ENCODE assay signal across 18 cellular contexts in the genomic region with DNA sequence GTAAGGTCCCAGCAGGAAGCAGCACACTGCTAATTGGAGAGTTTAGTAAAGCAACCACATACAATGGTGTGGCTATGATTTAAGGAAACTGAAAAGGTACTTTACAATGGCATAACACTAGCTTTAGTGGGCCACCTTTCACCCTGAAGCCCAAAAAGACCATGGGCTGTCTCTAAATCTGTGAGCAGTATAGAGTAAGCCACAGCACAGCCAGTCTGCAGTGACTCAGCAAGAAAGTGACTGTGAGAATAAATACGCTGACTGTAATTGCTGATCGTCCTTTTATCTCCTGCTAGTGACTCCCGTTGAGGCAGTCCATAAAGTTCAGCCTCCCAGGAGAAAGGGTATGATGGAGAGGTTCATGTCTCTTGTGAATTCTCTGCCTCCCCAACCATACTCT.
A peak's percentile ranks its signal among the peaks of the same experiment; 100 is the strongest.
DNase-seq lines count a peak whose midpoint lies in the region; ATAC-seq, FAIRE-seq and TF ChIP-seq lines count a peak whose summit lies in the region.
"Had no signal": no experiment of that assay in that cellular context is flagged by ENCODE, and none has a peak within 500 bp of the region (broad histone marks: within the 10 kb centered on the region; RNA-seq: fewer than 3 reads in every experiment).

No MANE protein-coding gene starts in this region.

- H3K27ac ChIP-seq in A549 = peak overlapping the region; percentile 43 to 54
- H3K27ac ChIP-seq in HUES48 (ENCODE audit: low read depth, low read length) = peak overlapping the region; percentile 63
- H3K27ac ChIP-seq in iPS-20b (ENCODE audit: low read length) = peak overlapping the region; percentile 52
- H3K27ac ChIP-seq in effector memory CD4-positive, alpha-beta T cell (ENCODE audit: insufficient read depth, low read length, poor library complexity, severe bottlenecking) = no peak overlapping the region
- H3K27ac ChIP-seq in trophoblast cell (ENCODE audit: low read depth, low read length) = no peak overlapping the region
- H3K27ac ChIP-seq: body of pancreas, upper lobe of left lung had no signal

- POLR2A ChIA-PET in A549 (lab: Yijun Ruan, JAX) = no interaction called here

- in situ Hi-C loops in SK-MEL-5 (cut with HindIII; ENCODE audit: low pct_unique_long_range_greater_than_20kb, low sequenced_read_pairs) = no loop called here

- peak; percentile 64 to 73; a peak in 5 of 6 replicates for ATAC-seq in A549
- ATAC-seq: body of pancreas; stimulated activated memory B cell treated with anti-CD40 and anti-IgM and Interleukin-4, amounts not matched to agents 10 μg/mL and 1 μg/mL and 100 μg/mL, for 72 hours had no signal

- H3K27me3 ChIP-seq in HUES48 (ENCODE audit: control insufficient read depth, insufficient read depth, low read length) (no peaks in the 10 kb centered on the region), iPS-20b (ENCODE audit: insufficient read depth, low read length) (no peaks in the 10 kb centered on the region), trophoblast cell (ENCODE audit: insufficient read depth, low read length) (no peaks in the 10 kb centered on the region)
- no peaks in the 10 kb centered on the region for H3K27me3 ChIP-seq in effector memory CD4-positive, alpha-beta T cell (replicated peaks; ENCODE audit: control insufficient read depth, insufficient read depth, low read length, poor library complexity, severe bottlenecking)
- H3K27me3 ChIP-seq: body of pancreas, upper lobe of left lung had no signal

- 6% methylated on average over 3 of the region's 3 CpGs for WGBS in A549 (ENCODE audit: missing lambda C conversion rate)
- no CpG with 5 or more reads among the region's 3 CpGs for WGBS in trophoblast cell (ENCODE audit: extremely low coverage, insufficient coverage, insufficient read length)

- no peak for FAIRE-seq in A549 (lab: Jason Lieb, UNC)

- H3K18ac ChIP-seq in trophoblast cell (ENCODE audit: low read length) = no peak overlapping the region

- no peak overlapping the region for H3K14ac ChIP-seq in trophoblast cell (ENCODE audit: low read length)

- H2BK120ac ChIP-seq in trophoblast cell (ENCODE audit: insufficient read depth, low read length, poor library complexity) = no peak overlapping the region

- no peak overlapping the region for H2AFZ ChIP-seq in trophoblast cell (ENCODE audit: insufficient read depth, low read length, poor library complexity)

- no peak overlapping the region for H4K91ac ChIP-seq in trophoblast cell (ENCODE audit: low read depth, low read length)

- peak in 1 of 2 experiments; percentile 41 for DNase-seq in A549 (ENCODE audit: low read depth in 1 of 2, low spot score in 1 of 2)
- peak; percentile 34 for DNase-seq in SK-MEL-5 (ENCODE audit: low read depth, low spot score)
- DNase-seq in effector memory CD4-positive, alpha-beta T cell = no peak
- DNase-seq in T1000 (lab: John Stamatoyannopoulos, UW) = no peak
- DNase-seq in SIG-M5 treated with dmso at 0.1 percent for 504 hours (lab: John Stamatoyannopoulos, UW; ENCODE audit: unreplicated experiment) = no peak
- DNase-seq in trophoblast cell = no peak
- DNase-seq: activated CD4-positive, CD25-positive, alpha-beta regulatory T cell treated with anti-CD3 and anti-CD28 coated beads, Interleukin-2, amount 50 U/mL, for 72 hours; activated naive CD4-positive, alpha-beta T cell; body of pancreas; Caco-2; MV-4-11; NCI-H2171; T-helper 1 cell; upper lobe of left lung had no signal

- H4K12ac ChIP-seq in trophoblast cell (ENCODE audit: low read depth, low read length) = no peak overlapping the region

- H3K79me2 ChIP-seq in trophoblast cell (ENCODE audit: control insufficient read depth, insufficient read depth, low read length, poor library complexity) = no peaks in the 10 kb centered on the region

- H2BK12ac ChIP-seq in trophoblast cell (ENCODE audit: low read length) = no peak overlapping the region

- CTCF ChIA-PET in A549 (lab: Yijun Ruan, JAX) = no interaction called here

- no peak overlapping the region for H2BK5ac ChIP-seq in trophoblast cell (ENCODE audit: low read depth, low read length, poor library complexity)

- H3K9me3 ChIP-seq in A549 (no peaks in the 10 kb centered on the region), HUES48 (ENCODE audit: control insufficient read depth, insufficient read depth, low read length) (no peaks in the 10 kb centered on the region), iPS-20b (ENCODE audit: insufficient read depth, low read depth, low read length) (no peaks in the 10 kb centered on the region), trophoblast cell (ENCODE audit: insufficient read depth, low read depth, low read length) (no peaks in the 10 kb centered on the region)
- peaks cover 5% of the 10 kb centered on the region for H3K9me3 ChIP-seq in effector memory CD4-positive, alpha-beta T cell (ENCODE audit: control insufficient read depth, low read length)
- H3K9me3 ChIP-seq: body of pancreas, Caco-2, upper lobe of left lung had no signal

- no peak overlapping the region for H3K4ac ChIP-seq in trophoblast cell (ENCODE audit: low read depth, low read length)

- H3K36me3 ChIP-seq in HUES48 (ENCODE audit: control insufficient read depth, insufficient read depth, low read length) (no peaks in the 10 kb centered on the region), iPS-20b (ENCODE audit: insufficient read depth, low read depth, low read length) (no peaks in the 10 kb centered on the region), trophoblast cell (ENCODE audit: control insufficient read depth in 1 of 2, insufficient read depth in 2 of 2, low read length in 2 of 2) (no peaks in the 10 kb centered on the region)
- no peaks in the 10 kb centered on the region for H3K36me3 ChIP-seq in effector memory CD4-positive, alpha-beta T cell (ENCODE audit: control insufficient read depth, insufficient read depth, low read length)
- H3K36me3 ChIP-seq: upper lobe of left lung had no signal

- H3K23ac ChIP-seq in trophoblast cell (ENCODE audit: low read length) = no peak overlapping the region

- peaks cover 5% of the 10 kb centered on the region; the same call in 1 of the 3 replicates for H3K4me1 ChIP-seq in A549
- peaks cover 22% of the 10 kb centered on the region for H3K4me1 ChIP-seq in HUES48 (ENCODE audit: control insufficient read depth, insufficient read depth, low read length)
- H3K4me1 ChIP-seq in iPS-20b (ENCODE audit: insufficient read depth, low read length) = peaks cover 14% of the 10 kb centered on the region; the same call in 1 of the 2 replicates
- no peaks in the 10 kb centered on the region for H3K4me1 ChIP-seq in effector memory CD4-positive, alpha-beta T cell (ENCODE audit: control insufficient read depth, insufficient read depth, low read length, poor library complexity, severe bottlenecking)
- no peaks in the 10 kb centered on the region for H3K4me1 ChIP-seq in trophoblast cell (ENCODE audit: control insufficient read depth in 1 of 2, insufficient read depth in 2 of 2, low read length in 2 of 2)
- H3K4me1 ChIP-seq: upper lobe of left lung had no signal

- no peak for TF ChIP-seq POLR2A in A549 (IDR thresholded peaks at IDR 0.05; ENCODE audit: low read length)

- H3K9ac ChIP-seq in HUES48 (ENCODE audit: low read depth, low read length) (peak overlapping the region; percentile 26; the same call in 1 of the 2 replicates), iPS-20b (ENCODE audit: low read depth, low read length) (no peak overlapping the region; the same call in 1 of the 2 replicates), trophoblast cell (ENCODE audit: low read length) (no peak overlapping the region)

- TF ChIP-seq CTCF in A549 (IDR thresholded peaks at IDR 0.05) = no peak

- no peak overlapping the region for H2AK5ac ChIP-seq in trophoblast cell (ENCODE audit: low read length)

- H3K4me3 ChIP-seq in A549 = no peak overlapping the region
- no peak overlapping the region for H3K4me3 ChIP-seq in HUES48 (ENCODE audit: low read depth, low read length)
- no peak overlapping the region for H3K4me3 ChIP-seq in iPS-20b (ENCODE audit: low read length)
- H3K4me3 ChIP-seq in effector memory CD4-positive, alpha-beta T cell (ENCODE audit: insufficient read depth, low read depth, low read length, poor library complexity, severe bottlenecking) = no peak overlapping the region
- H3K4me3 ChIP-seq in trophoblast cell (ENCODE audit: low read depth, low read length) = no peak overlapping the region
- H3K4me3 ChIP-seq: body of pancreas, lung, upper lobe of left lung had no signal

- no peaks in the 10 kb centered on the region for H3K79me1 ChIP-seq in trophoblast cell (ENCODE audit: low read length)

- no peak overlapping the region for H4K8ac ChIP-seq in trophoblast cell (ENCODE audit: low read depth, low read length)

- no peak for TF ChIP-seq RAD21 in A549 (conservative IDR thresholded peaks at IDR 0.05 in 1 of 2, IDR thresholded peaks at IDR 0.05 in 1 of 2)

- no peak for TF ChIP-seq EP300 in A549 (IDR thresholded peaks at IDR 0.05)

- H3K4me2 ChIP-seq in A549 (peak overlapping the region; percentile 55), trophoblast cell (ENCODE audit: low read length) (no peak overlapping the region)

TF ChIP-seq in A549, 52 proteins besides CTCF, POLR2A, EP300 and RAD21:
- TF ChIP-seq ZNF302 (CRISPR knock-in tag; IDR thresholded peaks at IDR 0.05) (no peak), JUNB (IDR thresholded peaks at IDR 0.05) (no peak), MAFK (IDR thresholded peaks at IDR 0.05; ENCODE audit: partially characterized antibody) (peak; percentile 94), NFE2L2 (conservative IDR thresholded peaks at IDR 0.05; ENCODE audit: low read length) (peak; percentile 86)

Comparison
In these comparisons a context has a peak if more than half of its experiments do, and no peak if none do; other contexts are left out.
1. H3K27ac ChIP-seq: peak in A549 (2 of 2), HUES48 (single experiment) and iPS-20b (single experiment); none in effector memory CD4-positive, alpha-beta T cell (single experiment) and trophoblast cell (single experiment).